ENCODE assay signal across 12 cellular contexts in genomic region chr7:157431951-157432540, GRCh38.
A peak's percentile ranks its signal among the peaks of the same experiment; 100 is the strongest.
DNase-seq lines count a peak whose midpoint lies in the region; ATAC-seq and TF ChIP-seq lines count a peak whose summit lies in the region.
"Had no signal": no experiment of that assay in that cellular context is flagged by ENCODE, and none has a peak within 500 bp of the region (broad histone marks: within the 10 kb centered on the region; RNA-seq: fewer than 3 reads in every experiment).

No MANE protein-coding gene starts in this region.

- H3K4me1 ChIP-seq in lower lobe of right lung (peaks cover 9% of the 10 kb centered on the region), stomach (peaks cover 8 to 12% (median 9%) of the 10 kb centered on the region in 4 donors), thyroid gland (peaks cover 0 to 6% of the 10 kb centered on the region in 2 donors)

- H3K4me3 Mint-ChIP-seq in activated naive CD4-positive, alpha-beta T cell treated with anti-CD3 and anti-CD28 coated beads, Interleukin-2, amount 50 U/mL, for 24 hours = peak overlapping the region; percentile 39
- H3K4me3 Mint-ChIP-seq in activated T-helper 1 cell treated with anti-CD3 and anti-CD28 coated beads, Interleukin-12 subunit alpha, Interleukin-12 subunit beta, Interleukin-2, Interleukin-4 antibody, amounts not matched to agents 30 ng/mL and 10 ng/mL and 1 ng/mL, durations not matched to agents 14 hours and 24 hours and 36 hours = peak overlapping the region; percentile 66

- no peak for TF ChIP-seq POLR2A in stomach (IDR thresholded peaks at IDR 0.05)
- TF ChIP-seq POLR2A in thyroid gland (IDR thresholded peaks at IDR 0.05) = no peak

- H3K4me3 ChIP-seq in lower lobe of right lung (no peak overlapping the region), stomach (no peak overlapping the region), thyroid gland (replicated peaks in 1 of 3) (no peak overlapping the region)

- no peak for DNase-seq in activated naive CD4-positive, alpha-beta T cell treated with Interleukin-2 at 50 U/mL for 16 hours
- no peak for DNase-seq in activated T-helper 1 cell treated with anti-CD3 and anti-CD28 coated beads, Interleukin-12 subunit alpha, Interleukin-12 subunit beta, Interleukin-2, Interleukin-4 antibody, amounts not matched to agents 30 ng/mL and 10 ng/mL and 1 ng/mL, durations not matched to agents 14 hours and 24 hours and 36 hours (ENCODE audit: low spot score)
- peak; percentile 46 for DNase-seq in lower lobe of right lung
- peak; percentile 20 for DNase-seq in stomach
- DNase-seq in hypothalamus (lab: John Stamatoyannopoulos, UW) = no peak
- no peak for DNase-seq in thyroid gland
- no peak for DNase-seq in LoVo (ENCODE audit: low spot score)
- DNase-seq: cortex of kidney had no signal

- H3K36me3 ChIP-seq in lower lobe of right lung (no peaks in the 10 kb centered on the region), stomach (no peaks in the 10 kb centered on the region), thyroid gland (no peaks in the 10 kb centered on the region)
- H3K36me3 ChIP-seq: heart left ventricle had no signal

- intact Hi-C loops in activated T-helper 1 cell treated with anti-CD3 and anti-CD28 coated beads, Interleukin-12 subunit alpha, Interleukin-12 subunit beta, Interleukin-2, Interleukin-4 antibody, amounts not matched to agents 30 ng/mL and 10 ng/mL and 1 ng/mL, durations not matched to agents 14 hours and 24 hours and 36 hours (cut with micrococcal nuclease) = loop anchor here (5.0 kb wide), 2 partner anchors 135 to 255 kb away; no protein-coding TSS in a partner anchor
- intact Hi-C loops in lower lobe of right lung (cut with DNase I) (no loop called here), stomach (cut with DNase I; ENCODE audit: low total_unique reads) (no loop called here), thyroid gland (cut with DNase I) (no loop called here)

- H3K27me3 ChIP-seq in lower lobe of right lung (ENCODE audit: low read depth) (no peaks in the 10 kb centered on the region), stomach (peaks cover 0 to 13% (median 0%) of the 10 kb centered on the region in 3 donors), thyroid gland (no peaks in the 10 kb centered on the region)
- H3K27me3 ChIP-seq: heart left ventricle had no signal

- 69 to 75% (median 70%) methylated on average over 21 to 22 of the region's 22 CpGs for WGBS in stomach, 5 donors
- WGBS in thyroid gland, 2 donors = 73 to 79% methylated on average over 11 to 13 of the region's 22 CpGs

- TF ChIP-seq CTCF in lower lobe of right lung (IDR thresholded peaks at IDR 0.05) (no peak), stomach (IDR thresholded peaks at IDR 0.05) (no peak), thyroid gland (IDR thresholded peaks at IDR 0.05) (no peak)

- H3K9me3 Mint-ChIP-seq in activated naive CD4-positive, alpha-beta T cell treated with anti-CD3 and anti-CD28 coated beads, Interleukin-2, amount 50 U/mL, for 24 hours = no peaks in the 10 kb centered on the region
- H3K9me3 Mint-ChIP-seq in activated T-helper 1 cell treated with anti-CD3 and anti-CD28 coated beads, Interleukin-12 subunit alpha, Interleukin-12 subunit beta, Interleukin-2, Interleukin-4 antibody, amounts not matched to agents 30 ng/mL and 10 ng/mL and 1 ng/mL, durations not matched to agents 14 hours and 24 hours and 36 hours = no peaks in the 10 kb centered on the region
- H3K9me3 Mint-ChIP-seq: CD8-positive, alpha-beta memory T cell had no signal

- no peaks in the 10 kb centered on the region for H3K9me3 ChIP-seq in lower lobe of right lung
- no peaks in the 10 kb centered on the region for H3K9me3 ChIP-seq in stomach
- H3K9me3 ChIP-seq in thyroid gland = no peaks in the 10 kb centered on the region
- H3K9me3 ChIP-seq: heart left ventricle had no signal

- no peaks in the 10 kb centered on the region for H3K36me3 Mint-ChIP-seq in activated naive CD4-positive, alpha-beta T cell treated with anti-CD3 and anti-CD28 coated beads, Interleukin-2, amount 50 U/mL, for 24 hours
- H3K36me3 Mint-ChIP-seq in activated T-helper 1 cell treated with anti-CD3 and anti-CD28 coated beads, Interleukin-12 subunit alpha, Interleukin-12 subunit beta, Interleukin-2, Interleukin-4 antibody, amounts not matched to agents 30 ng/mL and 10 ng/mL and 1 ng/mL, durations not matched to agents 14 hours and 24 hours and 36 hours (ENCODE audit: low read depth) = no peaks in the 10 kb centered on the region
- H3K36me3 Mint-ChIP-seq: CD8-positive, alpha-beta memory T cell had no signal

- H3K27me3 Mint-ChIP-seq in activated naive CD4-positive, alpha-beta T cell treated with anti-CD3 and anti-CD28 coated beads, Interleukin-2, amount 50 U/mL, for 24 hours = no peaks in the 10 kb centered on the region
- H3K27me3 Mint-ChIP-seq in activated T-helper 1 cell treated with anti-CD3 and anti-CD28 coated beads, Interleukin-12 subunit alpha, Interleukin-12 subunit beta, Interleukin-2, Interleukin-4 antibody, amounts not matched to agents 30 ng/mL and 10 ng/mL and 1 ng/mL, durations not matched to agents 14 hours and 24 hours and 36 hours (ENCODE audit: insufficient read depth) = peaks cover 7% of the 10 kb centered on the region

- no peak overlapping the region for H3K27ac ChIP-seq in lower lobe of right lung
- no peak overlapping the region for H3K27ac ChIP-seq in stomach
- H3K27ac ChIP-seq in thyroid gland = no peak overlapping the region
- H3K27ac ChIP-seq: heart left ventricle, KMS-11 had no signal

- peaks cover 17% of the 10 kb centered on the region for H3K4me1 Mint-ChIP-seq in activated naive CD4-positive, alpha-beta T cell treated with anti-CD3 and anti-CD28 coated beads, Interleukin-2, amount 50 U/mL, for 24 hours
- H3K4me1 Mint-ChIP-seq in activated T-helper 1 cell treated with anti-CD3 and anti-CD28 coated beads, Interleukin-12 subunit alpha, Interleukin-12 subunit beta, Interleukin-2, Interleukin-4 antibody, amounts not matched to agents 30 ng/mL and 10 ng/mL and 1 ng/mL, durations not matched to agents 14 hours and 24 hours and 36 hours (ENCODE audit: low read depth) = peaks cover 13% of the 10 kb centered on the region

- no peak for ATAC-seq in lower lobe of right lung

- no peak overlapping the region for H3K27ac Mint-ChIP-seq in activated naive CD4-positive, alpha-beta T cell treated with anti-CD3 and anti-CD28 coated beads, Interleukin-2, amount 50 U/mL, for 24 hours
- no peak overlapping the region for H3K27ac Mint-ChIP-seq in activated T-helper 1 cell treated with anti-CD3 and anti-CD28 coated beads, Interleukin-12 subunit alpha, Interleukin-12 subunit beta, Interleukin-2, Interleukin-4 antibody, amounts not matched to agents 30 ng/mL and 10 ng/mL and 1 ng/mL, durations not matched to agents 14 hours and 24 hours and 36 hours
- H3K27ac Mint-ChIP-seq: CD8-positive, alpha-beta memory T cell had no signal

- TF ChIP-seq EP300 in stomach (IDR thresholded peaks at IDR 0.05) = no peak

Comparison
In these comparisons a context has a peak if more than half of its experiments do, and no peak if none do; other contexts are left out.
1. DNase-seq: peak in lower lobe of right lung (single experiment) and stomach (single experiment); none in activated naive CD4-positive, alpha-beta T cell treated with Interleukin-2 at 50 U/mL for 16 hours (single experiment), activated T-helper 1 cell treated with anti-CD3 and anti-CD28 coated beads, Interleukin-12 subunit alpha, Interleukin-12 subunit beta, Interleukin-2, Interleukin-4 antibody, amounts not matched to agents 30 ng/mL and 10 ng/mL and 1 ng/mL, durations not matched to agents 14 hours and 24 hours and 36 hours (single experiment), hypothalamus (0 of 51), thyroid gland (0 of 2) and LoVo (single experiment).